Comparison of ENCODE assay signal across 8 cellular contexts in the genomic region with DNA sequence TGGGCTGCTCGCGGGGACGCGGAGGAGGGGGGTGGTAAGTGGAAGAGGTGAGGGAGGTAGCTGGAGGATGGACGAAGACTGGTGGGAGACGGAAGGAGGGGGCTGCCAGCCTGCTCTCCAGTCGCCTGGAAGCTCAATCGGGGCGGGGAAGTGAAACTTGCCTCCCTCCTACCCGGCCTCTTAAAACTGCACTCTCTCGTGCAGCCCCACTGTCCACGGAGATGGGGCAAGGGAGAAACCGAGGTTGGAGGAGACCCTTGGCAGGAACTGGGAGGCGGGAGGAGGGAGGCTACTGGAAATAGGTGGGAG. TPM values are rescaled to one million over a fixed set of nuclear protein-coding genes. Genes with fewer than 3 reads are reported as not detected.
DNase-seq lines count a peak whose midpoint lies in the region; ATAC-seq, FAIRE-seq and TF ChIP-seq lines count a peak whose summit lies in the region.

No MANE protein-coding gene starts in this region.

- TF ChIP-seq POLR2A in A549 (IDR thresholded peaks at IDR 0.05; ENCODE audit: low read length) (no peak), body of pancreas (IDR thresholded peaks at IDR 0.05) (no peak), lower leg skin (IDR thresholded peaks at IDR 0.05) (no peak)

- peak in 1 of 2 experiments; percentile 65 for DNase-seq in A549 (ENCODE audit: low read depth in 1 of 2, low spot score in 1 of 2)
- no peak for DNase-seq in H7
- DNase-seq in body of pancreas: peak in 1 of 4 donors; percentile 19
- DNase-seq in lower leg skin (ENCODE audit: low spot score in 2 of 2): peak in 1 of 2 donors; percentile 84
- no peak for DNase-seq in naive thymus-derived CD8-positive, alpha-beta T cell
- DNase-seq in central memory CD4-positive, alpha-beta T cell: no peak
- no peak for DNase-seq in stimulated activated naive CD8-positive, alpha-beta T cell treated with anti-CD3 and anti-CD28 coated beads, Interleukin-15, amount 100 ng/mL, for 72 hours

- H3K9me3 Mint-ChIP-seq in naive thymus-derived CD8-positive, alpha-beta T cell: peaks cover 0 to 4% (median 0%) of the 10 kb centered on the region in 9 donors
- H3K9me3 Mint-ChIP-seq in stimulated activated naive CD8-positive, alpha-beta T cell treated with anti-CD3 and anti-CD28 coated beads, Interleukin-15, amount 100 ng/mL, for 72 hours: peaks cover 6 to 8% of the 10 kb centered on the region in 2 donors

- TF ChIP-seq CTCF in A549 (IDR thresholded peaks at IDR 0.05): no peak
- TF ChIP-seq CTCF in body of pancreas (IDR thresholded peaks at IDR 0.05): no peak
- TF ChIP-seq CTCF in lower leg skin (IDR thresholded peaks at IDR 0.05): no peak

- intact Hi-C loops in body of pancreas (cut with DNase I) (loop anchor here (10.0 kb wide), 1 partner anchor 413 kb away; no protein-coding TSS in a partner anchor), lower leg skin (cut with DNase I; ENCODE audit: low total_unique reads) (no loop called here)

- H3K27me3 Mint-ChIP-seq in naive thymus-derived CD8-positive, alpha-beta T cell: peaks cover 29 to 77% (median 45%) of the 10 kb centered on the region in 5 donors
- peaks cover 94% of the 10 kb centered on the region for H3K27me3 Mint-ChIP-seq in stimulated activated naive CD8-positive, alpha-beta T cell treated with anti-CD3 and anti-CD28 coated beads, Interleukin-15, amount 100 ng/mL, for 72 hours

- ATAC-seq in A549 (peak in 1 of 2 experiments; percentile 4; a peak in 3 of 6 replicates), body of pancreas (no peak), GM18909 (IDR thresholded peaks at IDR 0.05; ENCODE audit: poor library complexity, unreplicated experiment) (no peak)
- ATAC-seq in naive thymus-derived CD8-positive, alpha-beta T cell: no peak
- no peak for ATAC-seq in stimulated activated naive CD8-positive, alpha-beta T cell treated with anti-CD3 and anti-CD28 coated beads, Interleukin-15, amount 100 ng/mL, for 72 hours

- H3K27me3 ChIP-seq in H7 (ENCODE audit: control insufficient read depth, insufficient read depth, low read length) (peaks cover 70% of the 10 kb centered on the region), body of pancreas (no peaks in the 10 kb centered on the region)

- POLR2A ChIA-PET in A549 (lab: Yijun Ruan, JAX): interaction anchor here (0.7 to 1.9 kb wide), 5 partner anchors 15 to 344 kb away, joined by 3 to 9 read pairs (median 6); no protein-coding TSS in a partner anchor
- POLR2A ChIA-PET in naive thymus-derived CD8-positive, alpha-beta T cell (lab: Charles Lee): no interaction called here

- H3K9me3 ChIP-seq in A549 (no peaks in the 10 kb centered on the region), body of pancreas (no peaks in the 10 kb centered on the region)

- no peaks in the 10 kb centered on the region for H3K36me3 ChIP-seq in H7 (replicated peaks; ENCODE audit: control insufficient read depth, insufficient read depth, low read length)
- H3K36me3 ChIP-seq in body of pancreas (replicated peaks in 1 of 2; ENCODE audit: insufficient read depth in 1 of 2, low read depth in 2 of 2): no peaks in the 10 kb centered on the region

- peak overlapping the region in 5 of 10 donors; percentile 38 to 57 (median 46) for H3K4me3 Mint-ChIP-seq in naive thymus-derived CD8-positive, alpha-beta T cell
- peak overlapping the region in 1 of 2 donors; percentile 51 for H3K4me3 Mint-ChIP-seq in stimulated activated naive CD8-positive, alpha-beta T cell treated with anti-CD3 and anti-CD28 coated beads, Interleukin-15, amount 100 ng/mL, for 72 hours

- 2% methylated on average over 14 of the region's 14 CpGs for WGBS in A549 (ENCODE audit: missing lambda C conversion rate)
- 1% methylated on average over 14 of the region's 14 CpGs for WGBS in body of pancreas, 2 donors
- WGBS in lower leg skin, 2 donors: 0 to 1% methylated on average over 14 of the region's 14 CpGs

- H3K27ac ChIP-seq in A549 (peak overlapping the region; percentile 81 to 90), body of pancreas (peak overlapping the region; percentile 35 to 96 (median 94))

- FAIRE-seq in A549 (lab: Jason Lieb, UNC): no peak

- TF ChIP-seq EP300 in A549 (IDR thresholded peaks at IDR 0.05): no peak

- H3K4me3 ChIP-seq in A549 (peak overlapping the region; percentile 82), H7 (ENCODE audit: insufficient read depth, low read depth, low read length) (peak overlapping the region; percentile 64), body of pancreas (peak overlapping the region; percentile 70 to 79), lower leg skin (ENCODE audit: low read depth, poor library complexity, severe bottlenecking) (peak overlapping the region; percentile 57)

- H3K36me3 Mint-ChIP-seq in naive thymus-derived CD8-positive, alpha-beta T cell: peaks cover 0 to 6% (median 0%) of the 10 kb centered on the region in 3 donors

- no peak for TF ChIP-seq RAD21 in A549 (conservative IDR thresholded peaks at IDR 0.05 in 1 of 2, IDR thresholded peaks at IDR 0.05 in 1 of 2)

- H3K4me1 Mint-ChIP-seq in naive thymus-derived CD8-positive, alpha-beta T cell: peaks cover 6 to 22% (median 14%) of the 10 kb centered on the region in 4 donors
- peaks cover 39% of the 10 kb centered on the region for H3K4me1 Mint-ChIP-seq in stimulated activated naive CD8-positive, alpha-beta T cell treated with anti-CD3 and anti-CD28 coated beads, Interleukin-15, amount 100 ng/mL, for 72 hours

- CTCF ChIA-PET in A549 (lab: Yijun Ruan, JAX): interaction anchor here (0.8 to 5.3 kb wide), 11 partner anchors 10 to 1355 kb away, joined by 3 to 47 read pairs (median 5); no protein-coding TSS in a partner anchor

- peak overlapping the region; percentile 96 for H3K4me2 ChIP-seq in A549

- no peak overlapping the region for H3K27ac Mint-ChIP-seq in naive thymus-derived CD8-positive, alpha-beta T cell
- H3K27ac Mint-ChIP-seq in stimulated activated naive CD8-positive, alpha-beta T cell treated with anti-CD3 and anti-CD28 coated beads, Interleukin-15, amount 100 ng/mL, for 72 hours: no peak overlapping the region

- H3K4me1 ChIP-seq in A549: peaks cover 54% of the 10 kb centered on the region
- peaks cover 49% of the 10 kb centered on the region for H3K4me1 ChIP-seq in body of pancreas

TF ChIP-seq in A549, 52 proteins besides CTCF, POLR2A, EP300 and RAD21:
- no peak for TF ChIP-seq ZC3H11A (IDR thresholded peaks at IDR 0.05)
- no peak for TF ChIP-seq HEYL (CRISPR knock-in tag; IDR thresholded peaks at IDR 0.05)
- no peak for TF ChIP-seq KDM1A (IDR thresholded peaks at IDR 0.05; ENCODE audit: low read depth)
- no peak for TF ChIP-seq JUNB (IDR thresholded peaks at IDR 0.05)
- no peak for TF ChIP-seq ZSCAN20 (CRISPR knock-in tag; IDR thresholded peaks at IDR 0.05)
- TF ChIP-seq MAZ (IDR thresholded peaks at IDR 0.05; ENCODE audit: borderline replicate concordance, low read depth, low read length): no peak

RNA-seq across cellular contexts. Expression of gene SOX9, which starts 1.1 kb away (rescaled TPM):
- polyA plus RNA-seq in A549 (2011; rRNA removed) (6.7 and 8.0 TPM in 2 replicates), A549 (2017; fragmentation: RNase III; extraction: RNeasy Plus Mini Kit Qiagen cat#74134 plus additional on column Dnase treatment) (9.6 to 14.5 TPM (median 12.3 TPM) in 3 replicates)
- 5.1 and 7.5 TPM in 2 replicates for polyA plus RNA-seq in A549 (2012; cell fraction: cytosol; rRNA removed)
- 16.9 and 18.6 TPM in 2 replicates for polyA plus RNA-seq in A549 (2012; cell fraction: nucleus; rRNA removed)
- 5.9 and 7.0 TPM in 2 replicates for polyA minus RNA-seq in A549 (2011; rRNA and poly(A)+ RNA removed)
- 0.38 and 0.52 TPM in 2 replicates for total RNA-seq in H7 (2014; rRNA removed; shearing (Covaris generic))
- total RNA-seq in body of pancreas (10 to 100 TPM; 35.8 to 47.5 TPM), lower leg skin (10 to 100 TPM; 22.4 to 94.8 (median 40.8) TPM)
- not detected for total RNA-seq in naive thymus-derived CD8-positive, alpha-beta T cell
- not detected for polyA plus RNA-seq in naive thymus-derived CD8-positive, alpha-beta T cell

Comparison
In these comparisons a context has a peak if more than half of its experiments do, and no peak if none do; other contexts are left out.
1. RNA of gene SOX9, which starts 1.1 kb away (total RNA-seq): 22.4 to 94.8 TPM in lower leg skin and 35.8 to 47.5 TPM in body of pancreas; 0.38 to 0.52 TPM in H7 and not detected in naive thymus-derived CD8-positive, alpha-beta T cell; every median in the first group is over 10 times any median in the second.
2. Peak in every context shown above with its lines, with median percentiles within 50 percentile points of each other: H3K4me3 ChIP-seq.